Comparison of ENCODE assay signal across 24 cellular contexts in genomic region chr7:46955526-46955925, GRCh38.
"Had no signal": no experiment of that assay in that cellular context is flagged by ENCODE, and none has a peak within 500 bp of the region (broad histone marks: within the 10 kb centered on the region; RNA-seq: fewer than 3 reads in every experiment).

No MANE protein-coding gene starts in this region.

- H3K36me3 ChIP-seq: left lung, lower lobe of right lung, ovary, right atrium auricular region, right lobe of liver, stomach, thyroid gland, transverse colon, upper lobe of left lung, vagina had no signal

- H3K4me1 ChIP-seq: left lung, lower lobe of right lung, right atrium auricular region, right lobe of liver, stomach, testis, thyroid gland, transverse colon, upper lobe of left lung, vagina had no signal

- H3K4me2 ChIP-seq: hepatocyte, smooth muscle cell had no signal

- H3K9me3 ChIP-seq: ovary, right lobe of liver, stomach, testis, thyroid gland, transverse colon, upper lobe of left lung, vagina had no signal

- DNase-seq: islet precursor cell; kidney glomerular epithelial cell; left cardiac atrium; left lung; lower lobe of right lung; mammary epithelial cell; mesenchymal stem cell; naive B cell; natural killer cell; ovary; right lobe of liver; stimulated activated CD4-positive, alpha-beta T cell treated with anti-CD3 and anti-CD28 coated beads, Interleukin-1b, Interleukin-23, amount 100 ng/mL, for 48 hours; stimulated activated CD4-positive, alpha-beta T cell treated with anti-CD3 and anti-CD28 coated beads, Interleukin-4, amount 100 ng/mL, for 1 hour; stimulated activated naive B cell treated with anti-CD40 and anti-IgM and Interleukin-4, amounts not matched to agents 10 μg/mL and 1 μg/mL and 100 μg/mL, for 72 hours; stimulated activated naive CD8-positive, alpha-beta T cell treated with anti-CD3 and anti-CD28 coated beads, Interleukin-15, Interleukin-2, amounts not matched to agents 100 U/mL and 50 U/mL, for 24 hours; stomach; testis; thyroid gland; transverse colon; upper lobe of left lung had no signal

- H3K79me2 ChIP-seq: hepatocyte had no signal

- ATAC-seq: left cardiac atrium; left lung; lower lobe of right lung; natural killer cell; right lobe of liver; stimulated activated naive B cell treated with anti-CD40 and anti-IgM and Interleukin-4, amounts not matched to agents 10 μg/mL and 1 μg/mL and 100 μg/mL, for 72 hours; stimulated activated naive CD8-positive, alpha-beta T cell treated with anti-CD3 and anti-CD28 coated beads, Interleukin-15, Interleukin-2, amounts not matched to agents 100 U/mL and 50 U/mL, for 24 hours had no signal

- H3K27me3 ChIP-seq: hepatocyte, left lung, ovary, right atrium auricular region, right lobe of liver, stomach, testis, thyroid gland, transverse colon, upper lobe of left lung, vagina had no signal

- H3K4me3 ChIP-seq: hepatocyte, left lung, lower lobe of right lung, ovary, right atrium auricular region, right lobe of liver, smooth muscle cell, stomach, testis, thyroid gland, transverse colon, upper lobe of left lung, vagina had no signal

- H2AFZ ChIP-seq: hepatocyte had no signal

- H3K27ac ChIP-seq: hepatocyte, left lung, lower lobe of right lung, ovary, right atrium auricular region, right lobe of liver, stomach, testis, thyroid gland, transverse colon, upper lobe of left lung, vagina had no signal
